Comparison of ENCODE assay signal across 26 cellular contexts in the genomic region with DNA sequence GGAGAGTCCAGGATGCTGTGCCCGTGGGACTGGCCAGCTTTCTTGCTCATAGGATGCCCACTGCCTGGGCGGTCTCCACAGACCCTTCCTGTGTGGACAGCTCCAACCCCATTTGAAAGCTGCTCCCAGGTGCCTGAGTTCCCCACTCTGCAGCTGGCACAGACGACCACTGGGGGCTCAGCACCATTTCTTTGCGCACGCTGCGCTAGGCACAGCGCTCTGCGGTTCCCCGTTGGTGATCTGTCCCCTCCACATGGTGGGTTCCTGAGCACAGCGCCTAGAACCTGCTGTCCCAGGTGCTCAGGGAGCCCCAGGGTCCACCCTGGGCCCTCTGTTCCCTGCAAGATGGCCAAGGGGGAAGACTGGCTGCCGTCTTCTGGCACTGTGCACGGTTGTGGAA. TPM values are rescaled to one million over a fixed set of nuclear protein-coding genes. Genes with fewer than 3 reads are reported as not detected.
DNase-seq lines count a peak whose midpoint lies in the region; ATAC-seq and TF ChIP-seq lines count a peak whose summit lies in the region.
"Had no signal": no experiment of that assay in that cellular context is flagged by ENCODE, and none has a peak within 500 bp of the region (broad histone marks: within the 10 kb centered on the region; RNA-seq: fewer than 3 reads in every experiment).

No MANE protein-coding gene starts in this region.

- intact Hi-C loops in mucosa of descending colon (cut with DNase I, micrococcal nuclease) = loop anchor here (5.0 kb wide), 1 partner anchor 183 kb away; no protein-coding TSS in a partner anchor

- no peaks in the 10 kb centered on the region for H3K9me3 ChIP-seq in BLaER1
- no peaks in the 10 kb centered on the region for H3K9me3 ChIP-seq in H9 (ENCODE audit: control insufficient read depth, low read depth, low read length)
- no peaks in the 10 kb centered on the region for H3K9me3 ChIP-seq in mucosa of descending colon
- H3K9me3 ChIP-seq: Peyer's patch had no signal

- H3K36me3 ChIP-seq in BLaER1 = no peaks in the 10 kb centered on the region
- no peaks in the 10 kb centered on the region for H3K36me3 ChIP-seq in GM23338 (ENCODE audit: insufficient read depth)
- H3K36me3 ChIP-seq in brain microvascular endothelial cell (replicated peaks) = no peaks in the 10 kb centered on the region
- no peaks in the 10 kb centered on the region for H3K36me3 ChIP-seq in mucosa of descending colon (ENCODE audit: low read depth)
- H3K36me3 ChIP-seq: Peyer's patch had no signal

- H3K9me2 ChIP-seq in GM23338 (ENCODE audit: insufficient read depth) = no peaks in the 10 kb centered on the region

- no peak overlapping the region for H2BK20ac ChIP-seq in H9 (ENCODE audit: low read depth, low read length, poor library complexity, severe bottlenecking)

- H2BK12ac ChIP-seq in H9 (ENCODE audit: insufficient read length, low read depth, low read length) = no peak overlapping the region

- ATAC-seq in GM23338 (peak; percentile 23), mucosa of descending colon (no peak)
- ATAC-seq: HCT116, K562, SK-N-SH treated with all-trans-retinoic acid at 6 μM for 48 hours had no signal

- no peaks in the 10 kb centered on the region for H3K79me1 ChIP-seq in H9 (ENCODE audit: insufficient read depth, low read depth, low read length, poor library complexity, severe bottlenecking)

- peaks cover 9% of the 10 kb centered on the region for H3K27me3 Mint-ChIP-seq in GM23338 (ENCODE audit: insufficient read depth, low read depth, poor library complexity)
- peaks cover 7% of the 10 kb centered on the region for H3K27me3 Mint-ChIP-seq in progenitor cell of endocrine pancreas
- H3K27me3 Mint-ChIP-seq in H9 (ENCODE audit: low read depth) = no peaks in the 10 kb centered on the region

- H3K36me3 Mint-ChIP-seq in GM23338 (ENCODE audit: low read depth) = peaks cover 5% of the 10 kb centered on the region
- H3K36me3 Mint-ChIP-seq in progenitor cell of endocrine pancreas (ENCODE audit: insufficient read depth) = peaks cover 2% of the 10 kb centered on the region
- peaks cover 0 to 4% (median 3%) of the 10 kb centered on the region in 3 experiments; a peak in 2 of 7 replicates for H3K36me3 Mint-ChIP-seq in H9 (ENCODE audit: insufficient read depth in 1 of 3, low read depth in 3 of 3)

- no peak overlapping the region for H3T11ph ChIP-seq in H9 (ENCODE audit: low read length)

- H2AK5ac ChIP-seq in H9 (ENCODE audit: insufficient read length, low read length) = no peak overlapping the region

- H3F3A ChIP-seq in GM23338 (replicated peaks; ENCODE audit: low read depth) = peaks cover 2% of the 10 kb centered on the region; the same call in 1 of the 2 replicates

- DNase-seq in GM23338 (ENCODE audit: low spot score) = no peak
- no peak for DNase-seq in brain microvascular endothelial cell
- no peak for DNase-seq in progenitor cell of endocrine pancreas (ENCODE audit: low spot score, unreplicated experiment)
- DNase-seq in H9 = no peak
- no peak for DNase-seq in SK-N-DZ (ENCODE audit: low spot score)
- no peak for DNase-seq in mucosa of descending colon
- DNase-seq: Calu3, DMS79 treated with DMSO at 0.1 percent for 48 hours, GF-D8, GOT3, Kasumi-1, MV-4-11, NCI-H1105, NCI-H1436 treated with DMSO at 0.1 percent for 48 hours, NCI-H187 treated with DMSO at 0.1 percent for 48 hours, NCI-H2107, NCI-H446, NCI-H526, Peyer's patch, SIG-M5 had no signal

- H3K4me3 ChIP-seq in BLaER1 = no peak overlapping the region
- H3K4me3 ChIP-seq in GM23338 = no peak overlapping the region
- no peak overlapping the region for H3K4me3 ChIP-seq in brain microvascular endothelial cell (ENCODE audit: low read depth, low read length)
- no peak overlapping the region for H3K4me3 ChIP-seq in mucosa of descending colon
- H3K4me3 ChIP-seq: K562 had no signal

- no peak overlapping the region for H3K9ac ChIP-seq in BLaER1
- H3K9ac ChIP-seq in H9 (ENCODE audit: extremely low read depth, insufficient read length, low read length) = no peak overlapping the region

- H4K91ac ChIP-seq in H9 (ENCODE audit: insufficient read length, low read depth, low read length) = no peak overlapping the region

- no peaks in the 10 kb centered on the region for H4K20me1 ChIP-seq in BLaER1
- no peaks in the 10 kb centered on the region for H4K20me1 ChIP-seq in GM23338 (replicated peaks; ENCODE audit: insufficient read depth)
- no peaks in the 10 kb centered on the region for H4K20me1 ChIP-seq in H9 (ENCODE audit: control insufficient read depth, insufficient read depth, insufficient read length)

- no peak overlapping the region for H3K4ac ChIP-seq in H9 (ENCODE audit: low read depth, low read length)

- H4K5ac ChIP-seq in H9 (ENCODE audit: insufficient read length, low read depth, low read length) = no peak overlapping the region

- H3K27me3 ChIP-seq in BLaER1 (no peaks in the 10 kb centered on the region), GM23338 (ENCODE audit: insufficient read depth) (no peaks in the 10 kb centered on the region), brain microvascular endothelial cell (replicated peaks) (no peaks in the 10 kb centered on the region), H9 (ENCODE audit: insufficient read depth, low read length) (no peaks in the 10 kb centered on the region)
- H3K27me3 ChIP-seq: Peyer's patch had no signal

- peak overlapping the region; percentile 88 for H3K4me2 ChIP-seq in BLaER1
- H3K4me2 ChIP-seq in GM23338 = no peak overlapping the region
- H3K4me2 ChIP-seq in H9 (ENCODE audit: insufficient read depth, insufficient read length, low read length) = no peak overlapping the region

- H3K4me1 ChIP-seq in BLaER1 = peaks cover 24% of the 10 kb centered on the region
- H3K4me1 ChIP-seq in GM23338 (ENCODE audit: insufficient read depth) = peaks cover 11% of the 10 kb centered on the region
- peaks cover under 1% of the 10 kb centered on the region; the same call in 1 of the 2 replicates for H3K4me1 ChIP-seq in H9 (ENCODE audit: insufficient read depth, low read length)
- peaks cover 37% of the 10 kb centered on the region for H3K4me1 ChIP-seq in mucosa of descending colon (ENCODE audit: low read depth)

- TF ChIP-seq CTCF in GM23338 (conservative IDR thresholded peaks at IDR 0.05; ENCODE audit: low read depth in 2 of 2) = no peak
- peak; percentile 21 for TF ChIP-seq CTCF in brain microvascular endothelial cell (IDR thresholded peaks at IDR 0.05; ENCODE audit: low read depth, low read length, missing control alignments)
- TF ChIP-seq CTCF in progenitor cell of endocrine pancreas (IDR thresholded peaks at IDR 0.05; ENCODE audit: unreplicated experiment) = peak; percentile 13
- no peak for TF ChIP-seq CTCF in H9 (conservative IDR thresholded peaks at IDR 0.05)
- TF ChIP-seq CTCF in mucosa of descending colon (IDR thresholded peaks at IDR 0.05) = no peak

- peaks cover 15% of the 10 kb centered on the region for H3K4me1 Mint-ChIP-seq in GM23338
- H3K4me1 Mint-ChIP-seq in progenitor cell of endocrine pancreas (ENCODE audit: low read depth) = peaks cover 6% of the 10 kb centered on the region
- H3K4me1 Mint-ChIP-seq in H9 = peaks cover 7 to 10% of the 10 kb centered on the region in 2 experiments
- H3K4me1 Mint-ChIP-seq: B cell had no signal

- in situ Hi-C loops in brain microvascular endothelial cell (cut with HindIII; ENCODE audit: low pct_ligation_motif_present, low sequenced_read_pairs) = no loop called here

- no peak overlapping the region for H3K14ac ChIP-seq in H9 (ENCODE audit: insufficient read depth, low read length)

- H2BK120ac ChIP-seq in H9 (ENCODE audit: low read depth, low read length, poor library complexity, severe bottlenecking) = no peak overlapping the region

- WGBS in H9 (ENCODE audit: extremely low coverage, insufficient read length, low lambda C conversion rate) = no CpG with 5 or more reads among the region's 12 CpGs

- H3K27ac ChIP-seq in BLaER1 (no peak overlapping the region), GM23338 (ENCODE audit: low read depth) (no peak overlapping the region), brain microvascular endothelial cell (no peak overlapping the region), H9 (ENCODE audit: insufficient read length, low read depth, low read length) (no peak overlapping the region)

- H3K18ac ChIP-seq in H9 (ENCODE audit: insufficient read length, low read depth, low read length) = no peak overlapping the region

- peaks cover 7% of the 10 kb centered on the region; the same call in 2 of the 3 replicates for H3K9me3 Mint-ChIP-seq in GM23338
- peaks cover 4% of the 10 kb centered on the region for H3K9me3 Mint-ChIP-seq in progenitor cell of endocrine pancreas (ENCODE audit: low read depth)
- peaks cover 0 to 5% of the 10 kb centered on the region in 2 experiments; a peak in 3 of 5 replicates for H3K9me3 Mint-ChIP-seq in H9

- H3K79me2 ChIP-seq in GM23338 (replicated peaks; ENCODE audit: insufficient read depth) (no peaks in the 10 kb centered on the region), H9 (ENCODE audit: insufficient read depth, low read length) (no peaks in the 10 kb centered on the region)

- H3K23ac ChIP-seq in H9 (ENCODE audit: insufficient read length, low read depth, low read length) = no peak overlapping the region

- H3K4me3 Mint-ChIP-seq in GM23338 = no peak overlapping the region
- H3K4me3 Mint-ChIP-seq in progenitor cell of endocrine pancreas (ENCODE audit: low read depth) = no peak overlapping the region
- no peak overlapping the region for H3K4me3 Mint-ChIP-seq in H9
- H3K4me3 Mint-ChIP-seq: B cell had no signal

- no peak overlapping the region for H2BK5ac ChIP-seq in H9 (ENCODE audit: insufficient read length, low read length)

- H4K8ac ChIP-seq in H9 (replicated peaks; ENCODE audit: insufficient read length, low read depth, low read length) = no peak overlapping the region

- no peak overlapping the region for H2AFZ ChIP-seq in GM23338
- no peak overlapping the region for H2AFZ ChIP-seq in H9 (ENCODE audit: low read length)

- no peak overlapping the region for H3K27ac Mint-ChIP-seq in GM23338
- no peak overlapping the region for H3K27ac Mint-ChIP-seq in progenitor cell of endocrine pancreas
- no peak overlapping the region; a peak in 1 of 7 replicates for H3K27ac Mint-ChIP-seq in H9
- H3K27ac Mint-ChIP-seq: B cell had no signal

- H3K56ac ChIP-seq in H9 (ENCODE audit: insufficient read length, low read depth, low read length) = no peak overlapping the region

- no peak overlapping the region for H2BK15ac ChIP-seq in H9 (ENCODE audit: low read depth, low read length)

- H3K23me2 ChIP-seq in H9 (ENCODE audit: insufficient read length, low read depth, low read length, poor library complexity, severe bottlenecking) = no peaks in the 10 kb centered on the region

TF ChIP-seq in GM23338, 12 proteins besides CTCF, POLR2A, EP300 and RAD21 (continues in another document):
- TF ChIP-seq ZNF114 (CRISPR knock-in tag; IDR thresholded peaks at IDR 0.05) = no peak

RNA-seq across cellular contexts. Expression of gene AFAP1, which starts 45.4 kb away (rescaled TPM):
- total RNA-seq in GM23338 (2014; rRNA removed; shearing (Covaris generic)) = 21.5 and 25.9 TPM in 2 replicates
- polyA plus RNA-seq in GM23338 (2016; fragmentation: Nextera tagmentation; extraction: Ambion mirVana) = 5.4 and 6.5 TPM in 2 replicates
- 31.9 and 32.9 TPM in 2 replicates for total RNA-seq in progenitor cell of endocrine pancreas
- 5.4 and 6.5 TPM in 2 replicates for total RNA-seq in H9 (2021)
- polyA plus RNA-seq in SK-N-DZ (2014; cell fraction: cytosol; rRNA removed) = 20.4 and 24.0 TPM in 2 replicates
- polyA plus RNA-seq in SK-N-DZ (2014; cell fraction: nucleus; rRNA removed) = 17.3 and 27.1 TPM in 2 replicates
- 10 to 100 TPM; 31.4 to 59.1 (median 37.1) TPM for total RNA-seq in mucosa of descending colon
- total RNA-seq: OCI-LY7 had no signal

Comparison
In these comparisons a context has a peak if more than half of its experiments do, and no peak if none do; other contexts are left out.
1. CTCF ChIP-seq: peak in brain microvascular endothelial cell (single experiment) and progenitor cell of endocrine pancreas (single experiment); none in GM23338 (0 of 2), H9 (single experiment) and mucosa of descending colon (single experiment).